ENCODE assay signal across 7 cellular contexts in the genomic region with DNA sequence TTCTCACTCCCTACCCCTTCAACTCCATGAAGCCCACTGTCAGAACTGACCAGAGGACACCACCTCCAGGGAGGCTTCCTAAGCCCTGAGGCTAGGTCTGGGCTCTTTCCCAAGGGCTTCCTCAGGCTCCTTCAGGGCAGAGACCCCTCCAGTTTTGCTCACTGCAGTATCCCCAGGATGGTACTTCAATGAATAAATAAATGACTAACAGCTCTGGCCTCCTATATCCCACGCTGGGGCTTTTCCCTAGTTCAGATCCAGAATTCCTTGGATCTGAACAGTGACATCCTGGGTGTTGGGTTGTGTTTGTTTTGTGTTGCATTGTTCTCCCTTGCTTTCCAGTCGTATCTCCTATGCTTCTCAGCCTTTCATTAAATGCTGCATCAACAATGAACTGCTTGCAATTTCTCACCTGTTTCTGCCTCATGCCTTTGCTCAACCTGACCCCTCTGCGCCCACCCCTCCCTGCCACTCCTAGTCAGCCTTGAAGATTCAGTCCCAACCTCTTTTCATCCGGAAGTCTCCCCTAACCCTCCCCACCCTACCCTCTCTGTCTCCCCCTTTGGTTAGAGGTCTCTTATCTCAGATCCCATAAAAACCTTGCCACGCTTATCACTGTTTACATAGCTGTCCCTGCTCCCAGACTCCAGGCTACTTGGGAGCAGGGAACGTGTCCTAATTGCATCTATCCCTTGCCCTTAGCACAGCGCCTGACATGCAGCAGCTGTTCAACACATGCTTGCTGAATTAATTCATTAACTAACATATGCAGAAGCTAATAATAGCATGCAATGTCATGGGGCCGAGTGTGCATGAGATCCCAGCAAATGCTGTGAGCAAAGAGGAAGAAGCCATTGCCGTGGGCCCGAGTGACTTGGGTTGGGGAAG. TPM values are rescaled to one million over a fixed set of nuclear protein-coding genes. Genes with fewer than 3 reads are reported as not detected.
DNase-seq lines count a peak whose midpoint lies in the region; ATAC-seq and TF ChIP-seq lines count a peak whose summit lies in the region.

No MANE protein-coding gene starts in this region.

- POLR2A ChIA-PET in activated CD4-positive, alpha-beta T cell treated with anti-CD3 and anti-CD28 coated beads, Interleukin-2, amount 10 ng/mL, durations not matched to agents 7 days and 5 days (lab: Charles Lee) = no interaction called here

- H3K4me1 Mint-ChIP-seq in type B pancreatic cell (ENCODE audit: unreplicated experiment) = peaks cover 64% of the 10 kb centered on the region
- no peaks in the 10 kb centered on the region for H3K4me1 Mint-ChIP-seq in activated CD4-positive, alpha-beta T cell treated with anti-CD3 and anti-CD28 coated beads, Interleukin-2, amount 10 ng/mL, durations not matched to agents 7 days and 5 days

- DNase-seq in NCI-H146 treated with DMSO at 0.1 percent for 48 hours (lab: John Stamatoyannopoulos, UW; ENCODE audit: unreplicated experiment) (peak; percentile 93), cerebellar cortex (ENCODE audit: low spot score) (peak; percentile 10), right lobe of liver (peak in 1 of 3 donors; percentile 21), type B pancreatic cell (ENCODE audit: extremely low spot score, unreplicated experiment) (no peak), NCI-H2107 treated with DMSO at 0.1 percent for 48 hours (lab: John Stamatoyannopoulos, UW; ENCODE audit: unreplicated experiment) (no peak), AG08396 (ENCODE audit: low spot score) (no peak)
- DNase-seq in activated CD4-positive, alpha-beta T cell treated with anti-CD3 and anti-CD28 coated beads, Interleukin-2, amount 10 ng/mL, durations not matched to agents 7 days and 5 days = no peak

- TF ChIP-seq CTCF in right lobe of liver (IDR thresholded peaks at IDR 0.05) (no peak), type B pancreatic cell (conservative IDR thresholded peaks at IDR 0.05) (no peak)

- intact Hi-C loops in right lobe of liver (cut with DNase I) = no loop called here

- peak overlapping the region in 1 of 3 donors; percentile 22 for H3K27ac ChIP-seq in right lobe of liver

- H3K4me3 Mint-ChIP-seq in type B pancreatic cell = peak overlapping the region; percentile 63
- H3K4me3 Mint-ChIP-seq in activated CD4-positive, alpha-beta T cell treated with anti-CD3 and anti-CD28 coated beads, Interleukin-2, amount 10 ng/mL, durations not matched to agents 7 days and 5 days = no peak overlapping the region

- H3K27ac Mint-ChIP-seq in type B pancreatic cell = peak overlapping the region; percentile 67
- no peak overlapping the region for H3K27ac Mint-ChIP-seq in activated CD4-positive, alpha-beta T cell treated with anti-CD3 and anti-CD28 coated beads, Interleukin-2, amount 10 ng/mL, durations not matched to agents 7 days and 5 days

- 62% methylated on average over 10 of the region's 10 CpGs for WGBS in right lobe of liver (ENCODE audit: insufficient coverage, low coverage, low lambda C conversion rate, missing lambda C conversion rate)

- CTCF ChIA-PET in activated CD4-positive, alpha-beta T cell treated with anti-CD3 and anti-CD28 coated beads, Interleukin-2, amount 10 ng/mL, durations not matched to agents 7 days and 5 days (lab: Charles Lee) = no interaction called here

- H3K36me3 Mint-ChIP-seq in type B pancreatic cell = no peaks in the 10 kb centered on the region
- H3K36me3 Mint-ChIP-seq in activated CD4-positive, alpha-beta T cell treated with anti-CD3 and anti-CD28 coated beads, Interleukin-2, amount 10 ng/mL, durations not matched to agents 7 days and 5 days (ENCODE audit: low read depth) = no peaks in the 10 kb centered on the region

- H3K9me3 Mint-ChIP-seq in type B pancreatic cell = no peaks in the 10 kb centered on the region
- no peaks in the 10 kb centered on the region for H3K9me3 Mint-ChIP-seq in activated CD4-positive, alpha-beta T cell treated with anti-CD3 and anti-CD28 coated beads, Interleukin-2, amount 10 ng/mL, durations not matched to agents 7 days and 5 days

- no peaks in the 10 kb centered on the region for H3K27me3 ChIP-seq in right lobe of liver

- TF ChIP-seq POLR2A in right lobe of liver (IDR thresholded peaks at IDR 0.05) = no peak

- peak in 3 of 4 donors; percentile 27 to 56 (median 28) for ATAC-seq in right lobe of liver

- no peaks in the 10 kb centered on the region for H3K4me1 ChIP-seq in right lobe of liver

- no peaks in the 10 kb centered on the region for H3K9me3 ChIP-seq in right lobe of liver

- no peak overlapping the region for H3K4me3 ChIP-seq in right lobe of liver

- H3K27me3 Mint-ChIP-seq in type B pancreatic cell = no peaks in the 10 kb centered on the region
- peaks cover 25% of the 10 kb centered on the region for H3K27me3 Mint-ChIP-seq in activated CD4-positive, alpha-beta T cell treated with anti-CD3 and anti-CD28 coated beads, Interleukin-2, amount 10 ng/mL, durations not matched to agents 7 days and 5 days

- no peaks in the 10 kb centered on the region for H3K36me3 ChIP-seq in right lobe of liver

RNA-seq across cellular contexts. Expression of a gene that starts 41.7 kb away (rescaled TPM):
- total RNA-seq in right lobe of liver (100 to 1,000 TPM in 2 of 6 experiments, 10 to 100 TPM in 4; 24.7 to 158 (median 51.3) TPM), type B pancreatic cell (ENCODE audit: low replicate concordance) (5.4 and 7.8 TPM in 2 replicates)
- total RNA-seq in activated CD4-positive, alpha-beta T cell treated with anti-CD3 and anti-CD28 coated beads, Interleukin-2, amount 10 ng/mL, durations not matched to agents 7 days and 5 days = not detected

Comparison
In these comparisons a context has a peak if more than half of its experiments do, and no peak if none do; other contexts are left out.
1. DNase-seq: peak in NCI-H146 treated with DMSO at 0.1 percent for 48 hours (single experiment) and cerebellar cortex (single experiment); none in type B pancreatic cell (single experiment), NCI-H2107 treated with DMSO at 0.1 percent for 48 hours (single experiment), AG08396 (single experiment) and activated CD4-positive, alpha-beta T cell treated with anti-CD3 and anti-CD28 coated beads, Interleukin-2, amount 10 ng/mL, durations not matched to agents 7 days and 5 days (single experiment).